Comparison of ENCODE assay signal across 14 cellular contexts in genomic region chr11:120709808-120710207, GRCh38.
DNase-seq lines count a peak whose midpoint lies in the region; ATAC-seq, FAIRE-seq and TF ChIP-seq lines count a peak whose summit lies in the region.
"Had no signal": no experiment of that assay in that cellular context is flagged by ENCODE, and none has a peak within 500 bp of the region (broad histone marks: within the 10 kb centered on the region; RNA-seq: fewer than 3 reads in every experiment).

No MANE protein-coding gene starts in this region.

- no peaks in the 10 kb centered on the region for H3K9me3 ChIP-seq in CD4-positive, alpha-beta T cell (ENCODE audit: control insufficient read depth, low read length)

- DNase-seq in GM18507 (ENCODE audit: extremely low spot score, insufficient read length, low read depth) (peak; percentile 54), kidney tubule cell (ENCODE audit: low spot score) (peak; percentile 16), NOMO-1 treated with dmso at 0.1 percent for 144 hours (lab: John Stamatoyannopoulos, UW; ENCODE audit: unreplicated experiment) (no peak), AML-193 (lab: John Stamatoyannopoulos, UW) (no peak), NCI-H1105 (lab: John Stamatoyannopoulos, UW) (no peak)
- DNase-seq in CD4-positive, alpha-beta T cell, result no peak
- DNase-seq: activated T-cell treated with anti-CD3 and anti-CD28 coated beads, Interleukin-2, amount 50 U/mL, for 1 hour; CD4-positive, CD25-positive, alpha-beta regulatory T cell; NCI-H526; T-helper 17 cell had no signal

- H3K9me3 Mint-ChIP-seq in CD4-positive, alpha-beta T cell, result peaks cover under 1% of the 10 kb centered on the region

- CTCF ChIA-PET in CD4-positive, alpha-beta T cell (lab: Charles Lee), result no interaction called here

- no peaks in the 10 kb centered on the region for H3K4me1 Mint-ChIP-seq in CD4-positive, alpha-beta T cell (ENCODE audit: low read depth)
- H3K4me1 Mint-ChIP-seq: CD4-positive, CD25-positive, alpha-beta regulatory T cell had no signal

- ATAC-seq in GM21515 (IDR thresholded peaks at IDR 0.05; ENCODE audit: unreplicated experiment) (peak; percentile 89), HG03095 (IDR thresholded peaks at IDR 0.05; ENCODE audit: unreplicated experiment) (peak; percentile 85)
- ATAC-seq in CD4-positive, alpha-beta T cell (ENCODE audit: poor library complexity), result no peak
- ATAC-seq: T-helper 17 cell had no signal

- peaks cover 27% of the 10 kb centered on the region for H3K27me3 Mint-ChIP-seq in CD4-positive, alpha-beta T cell

- peaks cover 10% of the 10 kb centered on the region for H3K27me3 ChIP-seq in CD4-positive, alpha-beta T cell (ENCODE audit: control insufficient read depth, insufficient read depth, low read length)

- no peak overlapping the region for H3K27ac Mint-ChIP-seq in CD4-positive, alpha-beta T cell
- H3K27ac Mint-ChIP-seq: CD4-positive, CD25-positive, alpha-beta regulatory T cell; T-helper 17 cell had no signal

- no peak for TF ChIP-seq CTCF in CD4-positive, alpha-beta T cell (IDR thresholded peaks at IDR 0.05)

- POLR2A ChIA-PET in CD4-positive, alpha-beta T cell (lab: Charles Lee), result no interaction called here

- no peaks in the 10 kb centered on the region for H3K36me3 Mint-ChIP-seq in CD4-positive, alpha-beta T cell (ENCODE audit: low read depth)
- H3K36me3 Mint-ChIP-seq: CD4-positive, CD25-positive, alpha-beta regulatory T cell had no signal

- H3K27ac ChIP-seq in CD4-positive, alpha-beta T cell (ENCODE audit: low read depth, low read length), result no peak overlapping the region
- H3K27ac ChIP-seq: gastrocnemius medialis, KMS-11 had no signal

- intact Hi-C loops in CD4-positive, alpha-beta T cell (cut with DNase I, micrococcal nuclease), result no loop called here

- no peak overlapping the region for H3K4me3 Mint-ChIP-seq in CD4-positive, alpha-beta T cell
- H3K4me3 Mint-ChIP-seq: CD4-positive, CD25-positive, alpha-beta regulatory T cell; T-helper 17 cell had no signal

- peak; percentile 95 for FAIRE-seq in GM18507 (lab: Jason Lieb, UNC)

Comparison
In these comparisons a context has a peak if more than half of its experiments do, and no peak if none do; other contexts are left out.
1. DNase-seq: peak in GM18507 (single experiment) and kidney tubule cell (single experiment); none in CD4-positive, alpha-beta T cell (0 of 10), NOMO-1 treated with dmso at 0.1 percent for 144 hours (single experiment), AML-193 (0 of 2) and NCI-H1105 (single experiment).